In the genomic region with DNA sequence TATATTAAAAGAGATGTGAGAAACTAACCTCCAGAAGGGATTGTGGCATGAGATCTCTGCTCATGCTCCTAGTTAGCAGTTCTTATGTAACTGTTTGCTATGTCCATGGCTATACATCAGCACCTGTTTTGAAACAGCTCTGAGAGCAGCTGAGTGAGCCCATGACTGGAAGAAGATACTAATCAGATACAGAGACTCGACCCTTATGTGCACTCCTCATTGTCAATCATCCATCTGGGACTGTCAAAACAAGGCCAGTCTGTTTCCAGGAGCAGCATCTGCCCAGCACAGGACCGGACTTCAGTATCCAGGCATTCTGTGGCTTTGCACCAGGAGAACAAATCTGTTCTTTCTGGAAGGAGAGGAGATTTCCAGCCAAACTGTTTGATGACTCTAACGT, we compare ENCODE assay signal across 17 cellular contexts.
DNase-seq lines count a peak whose midpoint lies in the region; TF ChIP-seq lines count a peak whose summit lies in the region.
"Had no signal": no experiment of that assay in that cellular context is flagged by ENCODE, and none has a peak within 500 bp of the region (broad histone marks: within the 10 kb centered on the region; RNA-seq: fewer than 3 reads in every experiment).

No MANE protein-coding gene starts in this region.

- H3K27ac ChIP-seq in dorsolateral prefrontal cortex (peak overlapping the region in 57 of 59 donors; percentile 4 to 87 (median 70)), neuronal stem cell (replicated peaks; ENCODE audit: low read length) (peak overlapping the region; percentile 25), Karpas-422 (ENCODE audit: low read length) (no peak overlapping the region)
- H3K27ac ChIP-seq: GM23248, right lobe of liver had no signal

- intact Hi-C loops in Calu3 (cut with micrococcal nuclease; ENCODE audit: unreplicated experiment), result no loop called here
- intact Hi-C loops in dorsolateral prefrontal cortex (cut with DNase I), result no loop called here
- intact Hi-C loops in activated CD4-positive, alpha-beta T cell treated with anti-CD3 and anti-CD28 coated beads, Interleukin-2, amount 10 ng/mL, durations not matched to agents 24 days and 14 days (cut with micrococcal nuclease), result no loop called here

- no peaks in the 10 kb centered on the region for H3K9me3 Mint-ChIP-seq in Calu3 (ENCODE audit: low read depth, unreplicated experiment)
- no peaks in the 10 kb centered on the region for H3K9me3 Mint-ChIP-seq in activated CD4-positive, alpha-beta T cell treated with anti-CD3 and anti-CD28 coated beads, Interleukin-2, amount 10 ng/mL, durations not matched to agents 24 days and 14 days
- H3K9me3 Mint-ChIP-seq in mesothelial cell of epicardium, result no peaks in the 10 kb centered on the region
- H3K9me3 Mint-ChIP-seq: activated T-helper 17 cell treated with anti-CD3 and anti-CD28 coated beads, Interleukin-2, amount 50 U/mL, for 72 hours; T-helper 2 cell treated with Interferon-gamma antibody and Interleukin-4, amounts not matched to agents 5 μg/mL and 100 μg/mL, for 36 hours had no signal

- no peak for DNase-seq in Calu3
- DNase-seq in NCI-H446 treated with DMSO at 0.1 percent for 48 hours (lab: John Stamatoyannopoulos, UW), result peak; percentile 85
- no peak for DNase-seq in dorsolateral prefrontal cortex
- DNase-seq in neuronal stem cell (ENCODE audit: low spot score), result no peak
- no peak for DNase-seq in GM10248 (ENCODE audit: extremely low spot score)
- no peak for DNase-seq in activated CD4-positive, alpha-beta T cell treated with anti-CD3 and anti-CD28 coated beads, Interleukin-2, amount 10 ng/mL, durations not matched to agents 24 days and 14 days
- DNase-seq in Karpas-422, result no peak
- DNase-seq in mesothelial cell of epicardium (ENCODE audit: low spot score in 2 of 2, unreplicated experiment in 2 of 2), result no peak
- DNase-seq: GM23248; left colon; NCI-H1105; NCI-H2107; right lobe of liver; stimulated activated CD4-positive, alpha-beta T cell treated with anti-CD3 and anti-CD28 coated beads, Interleukin-1b, Interleukin-23, amount 100 ng/mL, for 48 hours had no signal

- TF ChIP-seq CTCF in Calu3 (IDR thresholded peaks at IDR 0.05; ENCODE audit: unreplicated experiment) (no peak), dorsolateral prefrontal cortex (IDR thresholded peaks at IDR 0.05 in 54 of 56, conservative IDR thresholded peaks at IDR 0.05 in 2 of 56; ENCODE audit: low read depth in 1 of 56, partially characterized antibody in 56 of 56) (no peak), GM10248 (IDR thresholded peaks at IDR 0.05; ENCODE audit: control extremely low read depth, extremely low read depth, low read depth, missing control alignments) (no peak), mesothelial cell of epicardium (IDR thresholded peaks at IDR 0.05; ENCODE audit: unreplicated experiment) (no peak)

- H2AFZ ChIP-seq in neuronal stem cell (ENCODE audit: low read length) (no peak overlapping the region), Karpas-422 (ENCODE audit: low read length) (no peak overlapping the region)
- H2AFZ ChIP-seq: GM23248 had no signal

- H3K36me3 ChIP-seq in neuronal stem cell (replicated peaks in 1 of 2; ENCODE audit: control insufficient read depth in 2 of 2, insufficient read depth in 2 of 2, low read length in 2 of 2) (peaks cover 0 to 20% of the 10 kb centered on the region in 2 donors), Karpas-422 (ENCODE audit: insufficient read depth, low read length) (no peaks in the 10 kb centered on the region)
- H3K36me3 ChIP-seq: right lobe of liver had no signal

- no peak overlapping the region for H3K23ac ChIP-seq in neuronal stem cell (ENCODE audit: low read depth, low read length, poor library complexity)

- H3K27ac Mint-ChIP-seq in Calu3 (ENCODE audit: unreplicated experiment) (peak overlapping the region; percentile 20), mesothelial cell of epicardium (no peak overlapping the region)
- H3K27ac Mint-ChIP-seq in activated CD4-positive, alpha-beta T cell treated with anti-CD3 and anti-CD28 coated beads, Interleukin-2, amount 10 ng/mL, durations not matched to agents 24 days and 14 days, result no peak overlapping the region
- H3K27ac Mint-ChIP-seq: activated T-helper 17 cell treated with anti-CD3 and anti-CD28 coated beads, Interleukin-2, amount 50 U/mL, for 72 hours; T-helper 2 cell treated with Interferon-gamma antibody and Interleukin-4, amounts not matched to agents 5 μg/mL and 100 μg/mL, for 36 hours had no signal

- H3K4ac ChIP-seq in neuronal stem cell (ENCODE audit: low read length), result no peak overlapping the region

- H3K9me2 ChIP-seq in Karpas-422 (replicated peaks; ENCODE audit: insufficient read depth, low read length), result no peaks in the 10 kb centered on the region

- H4K91ac ChIP-seq in neuronal stem cell (ENCODE audit: low read depth, low read length, poor library complexity), result no peak overlapping the region

- H3K4me3 ChIP-seq in dorsolateral prefrontal cortex (no peak overlapping the region), neuronal stem cell (ENCODE audit: low read length in 2 of 2) (no peak overlapping the region), Karpas-422 (ENCODE audit: low read length) (no peak overlapping the region)
- H3K4me3 ChIP-seq: GM23248, K562, right lobe of liver had no signal

- no peak overlapping the region for H3K14ac ChIP-seq in neuronal stem cell (ENCODE audit: low read length)

- H2BK5ac ChIP-seq in neuronal stem cell (ENCODE audit: low read length), result no peak overlapping the region

- no peak overlapping the region for H2BK15ac ChIP-seq in neuronal stem cell (ENCODE audit: low read length)

- POLR2A ChIA-PET in GM10248 (lab: Yijun Ruan, JAX), result interaction anchor here (0.6 kb wide), 1 partner anchor 77 kb away, joined by 7 read pairs; no protein-coding TSS in a partner anchor

- H2AK5ac ChIP-seq in neuronal stem cell (ENCODE audit: low read depth, low read length), result no peak overlapping the region

- H3K9me3 ChIP-seq in neuronal stem cell (replicated peaks in 1 of 2; ENCODE audit: control insufficient read depth in 2 of 2, insufficient read depth in 1 of 2, low read depth in 1 of 2, low read length in 2 of 2) (no peaks in the 10 kb centered on the region), Karpas-422 (ENCODE audit: low read length) (no peaks in the 10 kb centered on the region)
- H3K9me3 ChIP-seq: right lobe of liver had no signal

- H3K4me1 ChIP-seq in neuronal stem cell (ENCODE audit: control insufficient read depth in 2 of 2, insufficient read depth in 1 of 2, low read depth in 1 of 2, low read length in 2 of 2) (peaks cover 11% of the 10 kb centered on the region in 2 donors), Karpas-422 (ENCODE audit: low read length) (no peaks in the 10 kb centered on the region)
- H3K4me1 ChIP-seq: right lobe of liver had no signal

- WGBS in neuronal stem cell (ENCODE audit: extremely low coverage in 2 of 2, insufficient read length in 2 of 2, insufficient replicate concordance in 1 of 2), 2 donors, result no CpG with 5 or more reads among the region's 3 CpGs

- H3K27me3 ChIP-seq in dorsolateral prefrontal cortex (no peaks in the 10 kb centered on the region), neuronal stem cell (ENCODE audit: control insufficient read depth in 3 of 3, insufficient read depth in 3 of 3, low read depth in 1 of 3, low read length in 3 of 3) (no peaks in the 10 kb centered on the region), Karpas-422 (ENCODE audit: low read length) (no peaks in the 10 kb centered on the region)
- H3K27me3 ChIP-seq: right lobe of liver had no signal

- BruUV-seq in Calu3 (replicated peaks; lab: Mats Ljungman, UMichigan), result no TSS peak

- no peaks in the 10 kb centered on the region for H3K79me2 ChIP-seq in Karpas-422 (ENCODE audit: low read length)

- no peaks in the 10 kb centered on the region for H4K20me1 ChIP-seq in Karpas-422 (ENCODE audit: insufficient read depth, low read depth, low read length)

- no peak overlapping the region for H2BK120ac ChIP-seq in neuronal stem cell (ENCODE audit: low read depth, low read length)

- H3K18ac ChIP-seq in neuronal stem cell (ENCODE audit: low read length), result no peak overlapping the region

- H2BK12ac ChIP-seq in neuronal stem cell (ENCODE audit: low read length), result no peak overlapping the region

- H3K9ac ChIP-seq in neuronal stem cell (ENCODE audit: low read depth, low read length, poor library complexity) (no peak overlapping the region), Karpas-422 (ENCODE audit: low read length) (no peak overlapping the region)
- H3K9ac ChIP-seq: GM23248 had no signal

- H3K4me1 Mint-ChIP-seq in Calu3 (ENCODE audit: low read depth, unreplicated experiment) (peaks cover 46% of the 10 kb centered on the region), mesothelial cell of epicardium (peaks cover 28% of the 10 kb centered on the region)
- no peaks in the 10 kb centered on the region for H3K4me1 Mint-ChIP-seq in activated CD4-positive, alpha-beta T cell treated with anti-CD3 and anti-CD28 coated beads, Interleukin-2, amount 10 ng/mL, durations not matched to agents 24 days and 14 days
- H3K4me1 Mint-ChIP-seq: activated T-helper 17 cell treated with anti-CD3 and anti-CD28 coated beads, Interleukin-2, amount 50 U/mL, for 72 hours had no signal

- H3K4me3 Mint-ChIP-seq in Calu3 (ENCODE audit: low read depth, unreplicated experiment) (no peak overlapping the region), mesothelial cell of epicardium (no peak overlapping the region)
- no peak overlapping the region for H3K4me3 Mint-ChIP-seq in activated CD4-positive, alpha-beta T cell treated with anti-CD3 and anti-CD28 coated beads, Interleukin-2, amount 10 ng/mL, durations not matched to agents 24 days and 14 days
- H3K4me3 Mint-ChIP-seq: activated T-helper 17 cell treated with anti-CD3 and anti-CD28 coated beads, Interleukin-2, amount 50 U/mL, for 72 hours; T-helper 2 cell treated with Interferon-gamma antibody and Interleukin-4, amounts not matched to agents 5 μg/mL and 100 μg/mL, for 36 hours had no signal

- no peaks in the 10 kb centered on the region for H3K27me3 Mint-ChIP-seq in Calu3 (ENCODE audit: unreplicated experiment)
- H3K27me3 Mint-ChIP-seq in activated CD4-positive, alpha-beta T cell treated with anti-CD3 and anti-CD28 coated beads, Interleukin-2, amount 10 ng/mL, durations not matched to agents 24 days and 14 days, result peaks cover 4% of the 10 kb centered on the region
- H3K27me3 Mint-ChIP-seq in mesothelial cell of epicardium (ENCODE audit: low read depth), result no peaks in the 10 kb centered on the region

- H4K8ac ChIP-seq in neuronal stem cell (ENCODE audit: low read depth, low read length), result no peak overlapping the region

- H3K79me1 ChIP-seq in neuronal stem cell (ENCODE audit: low read depth, low read length), result no peaks in the 10 kb centered on the region

- CTCF ChIA-PET in Calu3 (lab: Charles Lee) (interaction anchor here (0.8 kb wide), 2 partner anchors 9 to 21 kb away, joined by 3 to 4 read pairs; no protein-coding TSS in a partner anchor), GM10248 (lab: Yijun Ruan, JAX) (interaction anchor here (1.2 to 2.9 kb wide), 2 partner anchors 11 to 21 kb away, joined by 3 to 25 read pairs; no protein-coding TSS in a partner anchor)

- H3K36me3 Mint-ChIP-seq in Calu3 (ENCODE audit: insufficient read depth, unreplicated experiment), result peaks cover 18% of the 10 kb centered on the region
- no peaks in the 10 kb centered on the region for H3K36me3 Mint-ChIP-seq in activated CD4-positive, alpha-beta T cell treated with anti-CD3 and anti-CD28 coated beads, Interleukin-2, amount 10 ng/mL, durations not matched to agents 24 days and 14 days (ENCODE audit: low read depth)
- H3K36me3 Mint-ChIP-seq in mesothelial cell of epicardium, result no peaks in the 10 kb centered on the region

- H3K4me2 ChIP-seq in neuronal stem cell (ENCODE audit: insufficient read depth, low read length, poor library complexity, severe bottlenecking), result no peak overlapping the region
- H3K4me2 ChIP-seq in Karpas-422 (ENCODE audit: low read depth, low read length, poor library complexity, severe bottlenecking), result no peak overlapping the region
